In the genomic region with DNA sequence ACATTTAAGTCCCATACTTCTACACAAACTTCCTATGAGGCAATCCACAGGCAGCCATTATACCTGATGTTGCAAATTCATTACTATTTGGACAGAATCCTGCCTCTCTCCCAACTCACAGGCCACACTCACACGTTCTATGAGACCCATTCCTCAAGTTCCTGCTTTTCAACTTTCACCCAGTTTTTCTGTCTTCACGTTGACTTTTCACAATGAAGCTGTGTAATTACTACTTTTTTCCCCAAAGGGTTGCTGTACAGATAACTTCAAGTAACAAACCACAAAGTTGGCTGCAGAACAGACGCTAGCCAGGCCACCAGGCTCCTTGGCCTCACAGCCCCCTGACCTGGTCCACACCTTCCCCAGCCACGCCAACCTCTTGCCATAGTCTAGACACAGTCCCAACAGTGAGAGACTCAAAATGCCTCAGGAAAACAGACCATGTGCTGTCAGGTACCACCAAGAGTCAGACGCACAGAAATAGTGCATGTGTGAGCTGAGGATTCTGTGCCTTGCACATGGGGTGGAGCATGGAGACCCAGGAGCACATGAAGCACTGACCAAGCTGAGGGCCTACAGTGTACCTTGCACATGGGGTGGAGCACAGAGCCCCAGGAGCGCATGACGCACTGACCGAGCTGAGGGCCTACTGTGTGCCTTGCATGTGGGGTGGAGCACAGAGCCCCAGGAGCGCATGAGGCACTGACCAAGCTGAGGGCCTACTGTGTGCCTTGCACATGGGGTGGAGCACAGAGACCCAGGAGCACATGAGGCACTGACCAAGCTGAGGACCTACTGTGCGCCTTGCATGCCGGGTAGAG, we compare ENCODE assay signal across 16 cellular contexts.
"Had no signal": no experiment of that assay in that cellular context is flagged by ENCODE, and none has a peak within 500 bp of the region (broad histone marks: within the 10 kb centered on the region; RNA-seq: fewer than 3 reads in every experiment).

No MANE protein-coding gene starts in this region.

- H3K4me1 ChIP-seq: breast epithelium, colonic mucosa, gastroesophageal sphincter had no signal

- H3K4me1 Mint-ChIP-seq: mesothelial cell of epicardium, neural crest cell had no signal

- H3K27ac ChIP-seq: breast epithelium, colonic mucosa, gastroesophageal sphincter, parathyroid adenoma, tibial nerve, WERI-Rb-1 had no signal

- H3K27me3 ChIP-seq: breast epithelium, colonic mucosa, gastroesophageal sphincter, tibial nerve had no signal

- ATAC-seq: activated CD4-positive, alpha-beta T cell treated with anti-CD3 and anti-CD28 coated beads for 36 hours; activated CD8-positive, alpha-beta T cell treated with anti-CD3 and anti-CD28 coated beads, Interleukin-2, amount 10 ng/mL, durations not matched to agents 7 days and 5 days; activated T-helper 17 cell treated with anti-CD3 and anti-CD28 coated beads, Interleukin-2, amount 50 U/mL, for 72 hours; gastroesophageal sphincter; T-cell had no signal

- H2AFZ ChIP-seq: parathyroid adenoma had no signal

- H3K9me3 Mint-ChIP-seq: activated naive CD4-positive, alpha-beta T cell treated with anti-CD3 and anti-CD28 coated beads, Interleukin-2, amount 50 U/mL, for 24 hours; activated T-helper 17 cell treated with anti-CD3 and anti-CD28 coated beads, Interleukin-2, amount 50 U/mL, for 72 hours; mesothelial cell of epicardium; T-cell had no signal

- DNase-seq: activated CD4-positive, alpha-beta T cell treated with anti-CD3 and anti-CD28 coated beads for 36 hours; activated CD8-positive, alpha-beta T cell treated with anti-CD3 and anti-CD28 coated beads, Interleukin-2, amount 10 ng/mL, durations not matched to agents 7 days and 5 days; amygdala; colonic mucosa; effector CD4-positive, alpha-beta T cell; small intestine; T-cell; WERI-Rb-1 had no signal

- H3K4me3 Mint-ChIP-seq: activated CD4-positive, alpha-beta T cell treated with anti-CD3 and anti-CD28 coated beads for 36 hours; activated CD8-positive, alpha-beta T cell treated with anti-CD3 and anti-CD28 coated beads, Interleukin-2, amount 10 ng/mL, durations not matched to agents 7 days and 5 days; activated naive CD4-positive, alpha-beta T cell treated with anti-CD3 and anti-CD28 coated beads, Interleukin-2, amount 50 U/mL, for 24 hours; activated T-helper 17 cell treated with anti-CD3 and anti-CD28 coated beads, Interleukin-2, amount 50 U/mL, for 72 hours; mesothelial cell of epicardium; neural crest cell; T-cell had no signal

- H3K27ac Mint-ChIP-seq: activated CD4-positive, alpha-beta T cell treated with anti-CD3 and anti-CD28 coated beads for 36 hours; activated CD8-positive, alpha-beta T cell treated with anti-CD3 and anti-CD28 coated beads, Interleukin-2, amount 10 ng/mL, durations not matched to agents 7 days and 5 days; activated naive CD4-positive, alpha-beta T cell treated with anti-CD3 and anti-CD28 coated beads, Interleukin-2, amount 50 U/mL, for 24 hours; activated T-helper 17 cell treated with anti-CD3 and anti-CD28 coated beads, Interleukin-2, amount 50 U/mL, for 72 hours; mesothelial cell of epicardium had no signal

- H3K4me3 ChIP-seq: breast epithelium, colonic mucosa, gastroesophageal sphincter, tibial nerve had no signal

- H3K27me3 Mint-ChIP-seq: activated CD4-positive, alpha-beta T cell treated with anti-CD3 and anti-CD28 coated beads for 36 hours; activated naive CD4-positive, alpha-beta T cell treated with anti-CD3 and anti-CD28 coated beads, Interleukin-2, amount 50 U/mL, for 24 hours; activated T-helper 17 cell treated with anti-CD3 and anti-CD28 coated beads, Interleukin-2, amount 50 U/mL, for 72 hours; T-cell had no signal

- H3K36me3 ChIP-seq: breast epithelium, colonic mucosa had no signal

- H3K9me3 ChIP-seq: breast epithelium, colonic mucosa, gastroesophageal sphincter, tibial nerve had no signal
